In genomic region chr17:42311240-42312034, GRCh38 we compare ENCODE assay signal across 8 cellular contexts. TPM values are rescaled to one million over a fixed set of nuclear protein-coding genes. Genes with fewer than 3 reads are reported as not detected.
A peak's percentile ranks its signal among the peaks of the same experiment; 100 is the strongest.
DNase-seq lines count a peak whose midpoint lies in the region; ATAC-seq, FAIRE-seq and TF ChIP-seq lines count a peak whose summit lies in the region.

No MANE protein-coding gene starts in this region.

- H4K20me1 ChIP-seq in K562 (replicated peaks; ENCODE audit: control insufficient read depth, insufficient read depth, low read length) = no peaks in the 10 kb centered on the region

- no peaks in the 10 kb centered on the region for H3K27me3 ChIP-seq in K562 (ENCODE audit: control insufficient read depth in 2 of 2, insufficient read depth in 2 of 2, low read length in 2 of 2)
- no peaks in the 10 kb centered on the region for H3K27me3 ChIP-seq in skeletal muscle tissue (ENCODE audit: control insufficient read depth in 3 of 3, insufficient read depth in 3 of 3, low read length in 3 of 3)

- H3K9me3 ChIP-seq in K562 (replicated peaks; ENCODE audit: control insufficient read depth, insufficient read depth, low read depth, low read length) (no peaks in the 10 kb centered on the region), skeletal muscle tissue (ENCODE audit: control insufficient read depth in 3 of 3, low read length in 3 of 3) (no peaks in the 10 kb centered on the region)

- DNase-seq in EL (peak; percentile 86), NCI-H2171 (lab: John Stamatoyannopoulos, UW) (peak; percentile 35), K562 (ENCODE audit: extremely low read depth in 1 of 4, low spot score in 3 of 4) (peak; percentile 61 to 97 (median 76)), iris pigment epithelial cell (ENCODE audit: low read depth) (peak; percentile 97), DMS153 (lab: John Stamatoyannopoulos, UW) (no peak), NCI-H446 treated with DMSO at 0.1 percent for 48 hours (lab: John Stamatoyannopoulos, UW) (no peak)

- POLR2A ChIA-PET in K562 (lab: Yijun Ruan, JAX) = interaction anchor here (0.6 to 2.2 kb wide), 36 partner anchors 8 to 462 kb away, joined by 3 to 17 read pairs (median 4); partner anchors contain the start of genes CAVIN1, GHDC, KCNH4 and NAGLU

- TF ChIP-seq CTCF in K562 (IDR thresholded peaks at IDR 0.05 in 2 of 3, conservative IDR thresholded peaks at IDR 0.05 in 1 of 3; ENCODE audit: insufficient read depth in 2 of 3, low read depth in 1 of 3, low read length in 3 of 3) = no peak

- H3K36me3 ChIP-seq in K562 (ENCODE audit: control insufficient read depth, insufficient read depth, low read length) = peaks cover 82% of the 10 kb centered on the region
- H3K36me3 ChIP-seq in skeletal muscle tissue (ENCODE audit: control insufficient read depth in 3 of 3, insufficient read depth in 3 of 3, low read length in 3 of 3) = peaks cover 44 to 63% (median 45%) of the 10 kb centered on the region in 3 donors

- H3K27ac ChIP-seq in K562 (ENCODE audit: extremely low read depth, low read depth, low read length) (peak overlapping the region; percentile 100), skeletal muscle tissue (ENCODE audit: low read depth, low read length) (peak overlapping the region; percentile 81)

- peak; percentile 46; the same call in 1 of the 2 replicates for TF ChIP-seq EP300 in K562 (IDR thresholded peaks at IDR 0.05; ENCODE audit: low read length)

- CTCF ChIA-PET in K562 (lab: Yijun Ruan, JAX; ENCODE audit: low intra/inter-chr PET ratio) = interaction anchor here (0.5 to 1.5 kb wide), 3 partner anchors 89 to 217 kb away, joined by 3 read pairs; no protein-coding TSS in a partner anchor

- TSS peak; percentile 64 for BruUV-seq in K562 (replicated peaks; lab: Mats Ljungman, UMichigan)

- TF ChIP-seq RAD21 in K562 (CRISPR knock-in tag; conservative IDR thresholded peaks at IDR 0.05 in 1 of 2, IDR thresholded peaks at IDR 0.05 in 1 of 2) = no peak

- in situ Hi-C loops in K562 (cut with MboI) = no loop called here

- no peaks in the 10 kb centered on the region for H3K9me1 ChIP-seq in K562 (ENCODE audit: control insufficient read depth, insufficient read depth, low read length)

- H3K4me1 ChIP-seq in K562 (replicated peaks in 1 of 2; ENCODE audit: control insufficient read depth in 2 of 2, insufficient read depth in 2 of 2, low read length in 2 of 2) (peaks cover 70 to 85% of the 10 kb centered on the region in 2 experiments), skeletal muscle tissue (ENCODE audit: control insufficient read depth in 3 of 3, insufficient read depth in 3 of 3, low read length in 3 of 3) (peaks cover 19 to 29% (median 25%) of the 10 kb centered on the region in 3 donors)

- FAIRE-seq in K562 (lab: Jason Lieb, UNC) = peak; percentile 94

- peaks cover 59% of the 10 kb centered on the region for H3K79me2 ChIP-seq in K562 (ENCODE audit: control insufficient read depth, insufficient read depth, low read length)

- peak overlapping the region; percentile 61 for H3K4me2 ChIP-seq in K562 (ENCODE audit: insufficient read depth, low read length)

- H2AFZ ChIP-seq in K562 (ENCODE audit: low read depth, low read length) = no peak overlapping the region

- intact Hi-C loops in K562 (cut with micrococcal nuclease) = loop anchor here (1.0 to 10.0 kb wide), 4 partner anchors 9 to 87 kb away; no protein-coding TSS in a partner anchor

- peak overlapping the region; percentile 89 to 100 for H3K9ac ChIP-seq in K562 (ENCODE audit: insufficient read depth in 1 of 2, low read depth in 2 of 2, low read length in 2 of 2)
- peak overlapping the region; percentile 47 to 69 (median 55) for H3K9ac ChIP-seq in skeletal muscle tissue (ENCODE audit: low read depth in 1 of 3, low read length in 3 of 3)

- 12% methylated on average over 19 of the region's 19 CpGs for WGBS in K562 (ENCODE audit: insufficient coverage, low coverage, missing lambda C conversion rate)

- TF ChIP-seq POLR2A in K562 (conservative IDR thresholded peaks at IDR 0.05) = peak; percentile 79

- H3K4me3 ChIP-seq in K562 = peak overlapping the region; percentile 13
- peak overlapping the region in 1 of 3 donors; percentile 41 for H3K4me3 ChIP-seq in skeletal muscle tissue (ENCODE audit: low read length in 3 of 3)

- ATAC-seq in K562 (peak; percentile 70), HG03378 (IDR thresholded peaks at IDR 0.05; ENCODE audit: unreplicated experiment) (no peak)

TF ChIP-seq in K562, 482 proteins besides CTCF, POLR2A, EP300 and RAD21 (continues in another document):
- TF ChIP-seq CSDE1 (IDR thresholded peaks at IDR 0.05) = no peak
- TF ChIP-seq CBX1 (IDR thresholded peaks at IDR 0.05; ENCODE audit: low read depth) = no peak
- no peak for TF ChIP-seq ZNF124 (CRISPR knock-in tag; IDR thresholded peaks at IDR 0.05)
- TF ChIP-seq CBX5 (IDR thresholded peaks at IDR 0.05; ENCODE audit: borderline replicate concordance, low read depth) = no peak
- no peak for TF ChIP-seq ZNF134 (CRISPR knock-in tag; conservative IDR thresholded peaks at IDR 0.05)

RNA-seq across cellular contexts. Expression of gene STAT5A, which starts 23.1 kb away (rescaled TPM):
- total RNA-seq in K562 (2011; cell fraction: chromatin; rRNA removed; ENCODE audit: low replicate concordance) = 251 and 757 TPM in 2 replicates
- 428 and 505 TPM in 2 replicates for total RNA-seq in K562 (2011; cell fraction: nucleolus; rRNA removed)
- total RNA-seq in K562 (2011; cell fraction: nucleoplasm; rRNA removed) = 262 and 311 TPM in 2 replicates
- total RNA-seq in K562 (2014; rRNA removed) (391 and 467 TPM in 2 replicates), K562 (2014; rRNA removed; fragmentation: Illumina TruSeq; extraction: Trizol) (156 and 174 TPM in 2 replicates), K562 (2015; rRNA removed; fragmentation: Illumina TruSeq; extraction: Trizol) (177 and 195 TPM in 2 replicates), K562 (2021) (377 and 414 TPM in 2 replicates), skeletal muscle tissue (18.3 TPM)
- polyA plus RNA-seq in K562 (2011; rRNA removed) (131 and 196 TPM in 2 replicates), K562 (2014; fragmentation: Illumina TruSeq; extraction: Trizol) (379 and 415 TPM in 2 replicates), K562 (2014; fragmentation: Nextera tagmentation; extraction: Ambion mirVana) (10 to 100 TPM; 79.9 to 81.8 TPM), K562 (2014; rRNA removed) (239 and 248 TPM in 2 replicates)
- polyA plus RNA-seq in K562 (2011; cell fraction: cytosol; rRNA removed) = 76.7 and 247 TPM in 2 replicates
- 268 and 853 TPM in 2 replicates for polyA plus RNA-seq in K562 (2011; cell fraction: nucleus; rRNA removed)
- polyA plus RNA-seq in K562 (2012) = 303 and 408 TPM in 2 replicates
- 114 and 250 TPM in 2 replicates for polyA minus RNA-seq in K562 (2011; rRNA and poly(A)+ RNA removed)
- 124 and 299 TPM in 2 replicates for polyA minus RNA-seq in K562 (2011; cell fraction: cytosol; rRNA and poly(A)+ RNA removed)
- polyA minus RNA-seq in K562 (2011; cell fraction: nucleus; rRNA and poly(A)+ RNA removed) = 105 and 217 TPM in 2 replicates

RNA-seq across cellular contexts. Expression of gene STAT5B, which starts 35.2 kb away (rescaled TPM):
- 425 and 510 TPM in 2 replicates for total RNA-seq in K562 (2011; cell fraction: chromatin; rRNA removed; ENCODE audit: low replicate concordance)
- total RNA-seq in K562 (2011; cell fraction: nucleolus; rRNA removed) = 258 and 266 TPM in 2 replicates
- total RNA-seq in K562 (2011; cell fraction: nucleoplasm; rRNA removed) = 265 and 278 TPM in 2 replicates
- total RNA-seq in K562 (2014; rRNA removed) (92.4 and 113 TPM in 2 replicates), K562 (2014; rRNA removed; fragmentation: Illumina TruSeq; extraction: Trizol) (75.5 and 75.7 TPM in 2 replicates), K562 (2015; rRNA removed; fragmentation: Illumina TruSeq; extraction: Trizol) (63.5 and 65.2 TPM in 2 replicates), K562 (2021) (134 TPM in 2 replicates), skeletal muscle tissue (31.3 TPM)
- polyA plus RNA-seq in K562 (2011; rRNA removed) (147 and 176 TPM in 2 replicates), K562 (2014; fragmentation: Illumina TruSeq; extraction: Trizol) (117 and 130 TPM in 2 replicates), K562 (2014; fragmentation: Nextera tagmentation; extraction: Ambion mirVana) (10 to 100 TPM; 20.8 to 23.5 TPM), K562 (2014; rRNA removed) (109 and 124 TPM in 2 replicates)
- polyA plus RNA-seq in K562 (2011; cell fraction: cytosol; rRNA removed) = 94.2 and 122 TPM in 2 replicates
- 190 and 298 TPM in 2 replicates for polyA plus RNA-seq in K562 (2011; cell fraction: nucleus; rRNA removed)
- 79.5 and 138 TPM in 2 replicates for polyA plus RNA-seq in K562 (2012)
- polyA minus RNA-seq in K562 (2011; rRNA and poly(A)+ RNA removed) = 101 and 127 TPM in 2 replicates
- 79.7 and 81.7 TPM in 2 replicates for polyA minus RNA-seq in K562 (2011; cell fraction: cytosol; rRNA and poly(A)+ RNA removed)
- polyA minus RNA-seq in K562 (2011; cell fraction: nucleus; rRNA and poly(A)+ RNA removed) = 54.4 and 60.3 TPM in 2 replicates

Comparison
In these comparisons a context has a peak if more than half of its experiments do, and no peak if none do; other contexts are left out.
1. DNase-seq: peak in EL (single experiment), NCI-H2171 (single experiment), K562 (4 of 4) and iris pigment epithelial cell (single experiment); none in DMS153 (single experiment) and NCI-H446 treated with DMSO at 0.1 percent for 48 hours (single experiment).